11 cellular contexts compared by ENCODE assay signal in the genomic region with DNA sequence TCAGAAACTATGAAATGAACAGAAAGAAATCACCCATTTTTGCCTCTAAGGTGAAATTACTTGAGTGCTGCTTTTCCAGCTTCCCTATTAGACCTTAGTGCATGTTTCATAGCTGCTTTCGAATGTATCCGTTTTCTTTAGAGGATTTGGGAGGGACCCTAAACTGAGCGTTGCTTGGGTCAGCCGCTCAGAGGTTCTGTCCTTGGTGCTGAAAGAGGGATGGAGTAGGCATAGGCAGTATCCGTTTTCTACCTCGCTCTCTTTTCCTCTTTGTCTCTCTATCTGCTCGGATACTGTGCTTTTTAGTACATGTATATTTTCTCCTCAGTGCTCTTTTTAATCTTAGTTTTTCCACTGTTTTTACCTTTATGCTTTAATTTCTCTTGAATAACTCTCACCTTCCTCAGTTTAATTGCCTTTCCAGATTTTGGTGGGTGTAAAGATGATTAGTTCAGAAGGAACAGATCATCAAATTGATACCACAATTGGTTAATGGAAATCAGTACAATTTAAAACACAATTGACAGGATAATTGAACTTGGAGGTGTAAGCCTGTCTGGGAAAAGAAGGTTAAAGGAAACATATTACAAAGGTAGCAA. TPM values are rescaled to one million over a fixed set of nuclear protein-coding genes. Genes with fewer than 3 reads are reported as not detected.
DNase-seq lines count a peak whose midpoint lies in the region; ATAC-seq and TF ChIP-seq lines count a peak whose summit lies in the region.
"Had no signal": no experiment of that assay in that cellular context is flagged by ENCODE, and none has a peak within 500 bp of the region (broad histone marks: within the 10 kb centered on the region; RNA-seq: fewer than 3 reads in every experiment).

A gene (minus strand): TSS at position 283 of the 599 bp plus-strand sequence. CDS start 7,060 bp downstream, outside the sequence.

- no peak within 1 kb of the TSS for H3K4me3 Mint-ChIP-seq in stimulated activated effector memory CD8-positive, alpha-beta T cell treated with anti-CD3 and anti-CD28 coated beads, Interleukin-12 subunit alpha, Interleukin-12 subunit beta, amount 100 ng/mL, for 72 hours
- H3K4me3 Mint-ChIP-seq: CD8-positive, alpha-beta memory T cell had no signal

- no peaks in the 10 kb centered on the region for H3K9me3 ChIP-seq in cardiac muscle cell (ENCODE audit: low read depth)
- H3K9me3 ChIP-seq: thoracic aorta had no signal

- ATAC-seq in Right ventricle myocardium inferior: no peak
- ATAC-seq in SK-N-SH treated with all-trans-retinoic acid at 6 μM for 48 hours: peak; percentile 36; the same call in 1 of the 3 replicates
- ATAC-seq in stimulated activated effector memory CD8-positive, alpha-beta T cell treated with anti-CD3 and anti-CD28 coated beads, Interleukin-12 subunit alpha, Interleukin-12 subunit beta, amount 100 ng/mL, for 72 hours: peak; percentile 50
- ATAC-seq in GM21423 (IDR thresholded peaks at IDR 0.05; ENCODE audit: unreplicated experiment): no peak

- no peak within 1 kb of the TSS for H3K27ac Mint-ChIP-seq in stimulated activated effector memory CD8-positive, alpha-beta T cell treated with anti-CD3 and anti-CD28 coated beads, Interleukin-12 subunit alpha, Interleukin-12 subunit beta, amount 100 ng/mL, for 72 hours

- DNase-seq in cardiac muscle cell (ENCODE audit: low read depth in 1 of 2, low spot score in 1 of 2) (peak; percentile 74 to 89), Right ventricle myocardium inferior (ENCODE audit: missing footprints) (no peak), fibroblast of peridontal ligament (ENCODE audit: extremely low read depth) (peak; percentile 46), NCI-H1436 treated with DMSO at 0.1 percent for 48 hours (lab: John Stamatoyannopoulos, UW) (no peak), NCI-H524 (lab: John Stamatoyannopoulos, UW) (no peak)
- no peak for DNase-seq in stimulated activated effector memory CD8-positive, alpha-beta T cell treated with anti-CD3 and anti-CD28 coated beads, Interleukin-12 subunit alpha, Interleukin-12 subunit beta, amount 100 ng/mL, for 72 hours (ENCODE audit: low spot score in 2 of 2)
- DNase-seq: NCI-H1417 treated with DMSO at 0.1 percent for 48 hours had no signal

- H3K4me3 ChIP-seq in cardiac muscle cell: no peak within 1 kb of the TSS
- H3K4me3 ChIP-seq: thoracic aorta had no signal

- H3K4me1 ChIP-seq in cardiac muscle cell (ENCODE audit: low read depth): peaks cover 45% of the 10 kb centered on the region

- no peaks in the 10 kb centered on the region for H3K36me3 Mint-ChIP-seq in stimulated activated effector memory CD8-positive, alpha-beta T cell treated with anti-CD3 and anti-CD28 coated beads, Interleukin-12 subunit alpha, Interleukin-12 subunit beta, amount 100 ng/mL, for 72 hours

- H3K27me3 ChIP-seq in cardiac muscle cell: no peaks in the 10 kb centered on the region

- H3K27ac ChIP-seq in cardiac muscle cell: no peak within 1 kb of the TSS
- H3K27ac ChIP-seq: thoracic aorta had no signal

- intact Hi-C loops in Right ventricle myocardium inferior (cut with DNase I): no loop called here

- no peaks in the 10 kb centered on the region for H3K36me3 ChIP-seq in cardiac muscle cell
- H3K36me3 ChIP-seq: thoracic aorta had no signal

- peaks cover 7% of the 10 kb centered on the region for H3K4me1 Mint-ChIP-seq in stimulated activated effector memory CD8-positive, alpha-beta T cell treated with anti-CD3 and anti-CD28 coated beads, Interleukin-12 subunit alpha, Interleukin-12 subunit beta, amount 100 ng/mL, for 72 hours

- TF ChIP-seq CTCF in cardiac muscle cell (IDR thresholded peaks at IDR 0.05; ENCODE audit: low read depth, low read length): no peak

- peaks cover 2% of the 10 kb centered on the region for H3K9me3 Mint-ChIP-seq in stimulated activated effector memory CD8-positive, alpha-beta T cell treated with anti-CD3 and anti-CD28 coated beads, Interleukin-12 subunit alpha, Interleukin-12 subunit beta, amount 100 ng/mL, for 72 hours

TF ChIP-seq in SK-N-SH treated with all-trans-retinoic acid at 6 μM for 48 hours, 23 proteins besides CTCF, POLR2A, EP300 and RAD21:
- TF ChIP-seq ZFP3 (CRISPR knock-in tag; IDR thresholded peaks at IDR 0.05) (no peak), ZNF70 (CRISPR knock-in tag; IDR thresholded peaks at IDR 0.05) (no peak), GLIS3 (CRISPR knock-in tag; IDR thresholded peaks at IDR 0.05) (no peak), SNAI2 (CRISPR knock-in tag; IDR thresholded peaks at IDR 0.05) (no peak), ZC3H10 (CRISPR knock-in tag; IDR thresholded peaks at IDR 0.05) (no peak)
- TF ChIP-seq, protein P1, sequence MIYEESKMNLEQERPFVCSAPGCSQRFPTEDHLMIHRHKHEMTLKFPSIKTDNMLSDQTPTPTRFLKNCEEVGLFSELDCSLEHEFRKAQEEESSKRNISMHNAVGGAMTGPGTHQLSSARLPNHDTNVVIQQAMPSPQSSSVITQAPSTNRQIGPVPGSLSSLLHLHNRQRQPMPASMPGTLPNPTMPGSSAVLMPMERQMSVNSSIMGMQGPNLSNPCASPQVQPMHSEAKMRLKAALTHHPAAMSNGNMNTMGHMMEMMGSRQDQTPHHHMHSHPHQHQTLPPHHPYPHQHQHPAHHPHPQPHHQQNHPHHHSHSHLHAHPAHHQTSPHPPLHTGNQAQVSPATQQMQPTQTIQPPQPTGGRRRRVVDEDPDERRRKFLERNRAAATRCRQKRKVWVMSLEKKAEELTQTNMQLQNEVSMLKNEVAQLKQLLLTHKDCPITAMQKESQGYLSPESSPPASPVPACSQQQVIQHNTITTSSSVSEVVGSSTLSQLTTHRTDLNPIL (CRISPR knock-in tag; IDR thresholded peaks at IDR 0.05; ENCODE audit: low read depth): no peak

RNA-seq across cellular contexts. Expression of the gene that starts here (rescaled TPM):
- total RNA-seq in cardiac muscle cell (0.51 TPM in 1 of 2 replicates, not detected in the other), Right ventricle myocardium inferior (not detected)
- polyA plus RNA-seq in cardiac muscle cell: not detected in 2 replicates
- total RNA-seq: thoracic aorta had no signal
- polyA plus RNA-seq: CD8-positive, alpha-beta memory T cell had no signal

Comparison
In these comparisons a context has a peak if more than half of its experiments do, and no peak if none do; other contexts are left out.
1. Peak in DNase-seq in cardiac muscle cell; RNA of the gene not detected or under 1 TPM.
2. ATAC-seq: peak in SK-N-SH treated with all-trans-retinoic acid at 6 μM for 48 hours (single experiment) and stimulated activated effector memory CD8-positive, alpha-beta T cell treated with anti-CD3 and anti-CD28 coated beads, Interleukin-12 subunit alpha, Interleukin-12 subunit beta, amount 100 ng/mL, for 72 hours (single experiment); none in Right ventricle myocardium inferior (single experiment) and GM21423 (single experiment).